ENCODE assay signal across 2 cellular contexts in the genomic region with DNA sequence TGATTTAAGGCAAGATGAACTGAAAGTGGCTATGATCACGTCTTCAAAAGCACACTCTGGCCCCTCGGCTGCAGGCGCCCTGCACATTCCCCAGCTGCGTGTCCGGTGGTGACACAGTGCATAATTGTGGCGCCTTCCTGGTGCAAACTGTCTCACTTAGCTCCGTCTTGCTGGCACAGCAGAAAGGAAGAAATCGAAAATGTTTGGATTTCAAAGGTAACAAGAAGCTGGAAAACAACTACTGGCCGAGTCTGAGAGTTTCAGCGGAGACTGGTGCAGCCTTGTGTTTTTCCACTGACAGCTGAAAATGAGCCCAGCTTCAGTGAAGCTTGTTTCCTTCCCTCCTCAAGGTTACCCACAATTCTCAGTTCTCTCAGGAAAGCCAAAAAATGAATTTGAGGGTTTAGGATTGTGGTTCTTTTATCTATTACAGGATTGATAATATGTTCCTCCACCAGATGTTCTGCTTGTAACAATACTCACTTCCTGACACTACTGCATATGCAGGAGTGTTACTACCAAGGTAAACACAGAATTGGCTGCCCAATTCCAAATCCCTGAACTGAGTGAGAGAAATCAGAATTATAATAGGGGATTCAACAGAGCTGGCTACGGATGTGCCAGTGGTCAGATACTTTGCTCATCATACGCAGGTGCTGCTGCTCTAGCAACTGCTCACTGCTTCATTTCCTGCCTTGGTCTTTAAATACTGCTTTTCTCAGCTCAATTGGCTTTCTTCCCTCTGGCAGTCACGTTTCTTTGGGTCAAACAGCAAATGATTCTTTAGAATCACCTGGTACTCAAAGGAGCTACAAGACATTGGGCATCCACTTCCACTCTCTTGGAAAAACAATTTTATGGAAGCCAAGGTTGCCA.
TF ChIP-seq lines count a peak whose summit lies in the region.

No MANE protein-coding gene starts in this region.

TF ChIP-seq in IMR-90, 13 proteins besides CTCF, POLR2A, EP300 and RAD21:
- TF ChIP-seq CEBPB (IDR thresholded peaks at IDR 0.05; ENCODE audit: low read depth, low read length) (no peak), RCOR1 (IDR thresholded peaks at IDR 0.05; ENCODE audit: insufficient replicate concordance, low read length) (no peak), ELK1 (IDR thresholded peaks at IDR 0.05; ENCODE audit: borderline replicate concordance, low read depth, low read length) (no peak), RFX5 (IDR thresholded peaks at IDR 0.05; ENCODE audit: low read depth, low read length) (no peak), CHD1 (IDR thresholded peaks at IDR 0.05; ENCODE audit: low read depth, low read length) (no peak), MAFK (IDR thresholded peaks at IDR 0.05; ENCODE audit: low read depth, low read length) (no peak), SMC3 (IDR thresholded peaks at IDR 0.05; ENCODE audit: low read depth, low read length) (no peak), MXI1 (IDR thresholded peaks at IDR 0.05; ENCODE audit: borderline replicate concordance, low read depth, low read length) (no peak), FOS (IDR thresholded peaks at IDR 0.05; ENCODE audit: low read depth, low read length) (no peak)

TF ChIP-seq in H1, 55 proteins besides CTCF, POLR2A, EP300 and RAD21:
- TF ChIP-seq SP4 (IDR thresholded peaks at IDR 0.05; ENCODE audit: low read length) = no peak
- no peak for TF ChIP-seq KDM1A (IDR thresholded peaks at IDR 0.05; ENCODE audit: borderline replicate concordance, low read length)
- no peak for TF ChIP-seq RFX5 (IDR thresholded peaks at IDR 0.05; ENCODE audit: borderline replicate concordance, low read depth, low read length)
- TF ChIP-seq BCL11A (IDR thresholded peaks at IDR 0.05; ENCODE audit: low read depth in 2 of 2, low read length in 2 of 2) = no peak
- TF ChIP-seq MAX (IDR thresholded peaks at IDR 0.05) = no peak
- no peak for TF ChIP-seq HDAC2 (IDR thresholded peaks at IDR 0.05; ENCODE audit: borderline replicate concordance in 1 of 2, low read depth in 2 of 2, low read length in 2 of 2)
- TF ChIP-seq TEAD4 (IDR thresholded peaks at IDR 0.05; ENCODE audit: low read depth, low read length) = no peak
- no peak for TF ChIP-seq HDAC6 (IDR thresholded peaks at IDR 0.05; ENCODE audit: low read depth, low read length)
- TF ChIP-seq ASH2L (IDR thresholded peaks at IDR 0.05; ENCODE audit: low read length) = no peak
- no peak for TF ChIP-seq POLR2AphosphoS5 (IDR thresholded peaks at IDR 0.05; ENCODE audit: low read depth, low read length)
- TF ChIP-seq GABPA (IDR thresholded peaks at IDR 0.05; ENCODE audit: borderline replicate concordance, insufficient read depth, low read length) = no peak
- no peak for TF ChIP-seq USF2 (IDR thresholded peaks at IDR 0.05; ENCODE audit: low read length)
- no peak for TF ChIP-seq KDM4A (IDR thresholded peaks at IDR 0.05; ENCODE audit: low read depth, low read length, severe bottlenecking)
